31 cellular contexts compared by ENCODE assay signal in the genomic region with DNA sequence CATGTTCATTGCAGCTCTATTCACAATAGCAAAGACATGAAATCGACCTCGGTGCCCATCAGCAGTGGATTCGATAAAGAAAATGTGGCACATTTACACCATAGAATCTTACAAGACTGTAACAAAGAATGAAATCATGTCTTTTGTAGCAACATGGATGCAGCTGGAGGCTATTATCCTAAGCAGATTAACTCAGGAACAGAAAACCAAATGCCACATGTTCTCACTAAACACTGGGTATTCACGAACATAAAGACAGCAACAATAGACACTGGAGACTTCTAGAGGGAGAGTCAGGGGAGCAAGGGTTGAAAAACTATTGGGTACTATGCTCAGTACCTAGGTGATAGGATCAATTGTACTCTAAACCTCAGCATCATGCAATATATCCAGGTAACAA.
"Had no signal": no experiment of that assay in that cellular context is flagged by ENCODE, and none has a peak within 500 bp of the region (broad histone marks: within the 10 kb centered on the region; RNA-seq: fewer than 3 reads in every experiment).

No MANE protein-coding gene starts in this region.

- H3K9me3 ChIP-seq: Peyer's patch, SJCRH30 had no signal

- DNase-seq: activated CD4-positive, alpha-beta memory T cell treated with anti-CD3 and anti-CD28 coated beads, Interleukin-2, amount 10 ng/mL, durations not matched to agents 7 days and 5 days; activated CD4-positive, alpha-beta T cell treated with anti-CD3 and anti-CD28 coated beads for 1 hour; activated CD4-positive, alpha-beta T cell treated with anti-CD3 and anti-CD28 coated beads for 48 hours; activated CD4-positive, CD25-positive, alpha-beta regulatory T cell; activated CD8-positive, alpha-beta memory T cell treated with anti-CD3 and anti-CD28 coated beads for 24 hours; activated CD8-positive, alpha-beta memory T cell treated with anti-CD3 and anti-CD28 coated beads, Interleukin-2, amount 10 ng/mL, durations not matched to agents 7 days and 5 days; activated CD8-positive, alpha-beta memory T cell treated with anti-CD3 and anti-CD28 coated beads, Interleukin-2, amount 50 U/mL, for 48 hours; activated effector memory CD4-positive, alpha-beta T cell treated with Interleukin-2 at 50 U/mL for 16 hours; activated naive CD4-positive, alpha-beta T cell treated with anti-CD3 and anti-CD28 coated beads, Interleukin-2, amount 50 U/mL, for 16 hours; activated naive CD8-positive, alpha-beta T cell treated with anti-CD3 and anti-CD28 coated beads for 36 hours; activated T-cell treated with anti-CD3 and anti-CD28 coated beads, Interleukin-2, amount 50 U/mL, for 48 hours; amniotic stem cell; aorta; MM.1S; MV-4-11; NCI-H1092; NCI-H1436 treated with DMSO at 0.1 percent for 48 hours; NCI-H1694 treated with DMSO at 0.1 percent for 48 hours; NCI-H2029; NCI-H345; NCI-H526 treated with DMSO at 0.1 percent for 48 hours; NCI-H774; NK-92 treated with Interleukin-12 subunit alpha and Interleukin-12 subunit beta, amount 100 ng/mL, for 24 hours; PC-3; Peyer's patch; RPMI8226; SJCRH30; T1000; WERI-Rb-1 had no signal

- H3K36me3 ChIP-seq: breast epithelium, Peyer's patch, SJCRH30, WERI-Rb-1 had no signal

- H3K36me3 Mint-ChIP-seq: activated CD8-positive, alpha-beta memory T cell treated with anti-CD3 and anti-CD28 coated beads, Interleukin-2, amount 10 ng/mL, durations not matched to agents 7 days and 5 days; activated naive CD8-positive, alpha-beta T cell treated with anti-CD3 and anti-CD28 coated beads for 36 hours had no signal

- H3K27ac Mint-ChIP-seq: activated CD4-positive, alpha-beta memory T cell treated with anti-CD3 and anti-CD28 coated beads, Interleukin-2, amount 10 ng/mL, durations not matched to agents 7 days and 5 days; activated CD8-positive, alpha-beta memory T cell treated with anti-CD3 and anti-CD28 coated beads, Interleukin-2, amount 10 ng/mL, durations not matched to agents 7 days and 5 days; activated naive CD8-positive, alpha-beta T cell treated with anti-CD3 and anti-CD28 coated beads for 36 hours had no signal

- H3K4me1 ChIP-seq: breast epithelium, Peyer's patch, SJCRH30 had no signal

- H3K4me3 ChIP-seq: breast epithelium, Peyer's patch, SJCRH30, SK-N-MC had no signal

- H3K4me3 Mint-ChIP-seq: activated CD4-positive, alpha-beta memory T cell treated with anti-CD3 and anti-CD28 coated beads, Interleukin-2, amount 10 ng/mL, durations not matched to agents 7 days and 5 days; activated CD8-positive, alpha-beta memory T cell treated with anti-CD3 and anti-CD28 coated beads, Interleukin-2, amount 10 ng/mL, durations not matched to agents 7 days and 5 days; activated naive CD8-positive, alpha-beta T cell treated with anti-CD3 and anti-CD28 coated beads for 36 hours had no signal

- H3K27me3 Mint-ChIP-seq: activated CD4-positive, alpha-beta memory T cell treated with anti-CD3 and anti-CD28 coated beads, Interleukin-2, amount 10 ng/mL, durations not matched to agents 7 days and 5 days; activated CD8-positive, alpha-beta memory T cell treated with anti-CD3 and anti-CD28 coated beads, Interleukin-2, amount 10 ng/mL, durations not matched to agents 7 days and 5 days; activated naive CD8-positive, alpha-beta T cell treated with anti-CD3 and anti-CD28 coated beads for 36 hours had no signal

- H3K4me1 Mint-ChIP-seq: activated CD4-positive, alpha-beta memory T cell treated with anti-CD3 and anti-CD28 coated beads, Interleukin-2, amount 10 ng/mL, durations not matched to agents 7 days and 5 days; activated CD8-positive, alpha-beta memory T cell treated with anti-CD3 and anti-CD28 coated beads, Interleukin-2, amount 10 ng/mL, durations not matched to agents 7 days and 5 days; activated naive CD8-positive, alpha-beta T cell treated with anti-CD3 and anti-CD28 coated beads for 36 hours had no signal

- H3K9me3 Mint-ChIP-seq: activated CD4-positive, alpha-beta memory T cell treated with anti-CD3 and anti-CD28 coated beads, Interleukin-2, amount 10 ng/mL, durations not matched to agents 7 days and 5 days; activated naive CD8-positive, alpha-beta T cell treated with anti-CD3 and anti-CD28 coated beads for 36 hours had no signal

- ATAC-seq: activated CD8-positive, alpha-beta memory T cell treated with anti-CD3 and anti-CD28 coated beads, Interleukin-2, amount 10 ng/mL, durations not matched to agents 7 days and 5 days; PC-3 had no signal

- H3K27me3 ChIP-seq: breast epithelium, Peyer's patch, SJCRH30 had no signal

- H3K27ac ChIP-seq: breast epithelium, Peyer's patch, SJCRH30, SK-N-MC, WERI-Rb-1 had no signal
